In the genomic region with DNA sequence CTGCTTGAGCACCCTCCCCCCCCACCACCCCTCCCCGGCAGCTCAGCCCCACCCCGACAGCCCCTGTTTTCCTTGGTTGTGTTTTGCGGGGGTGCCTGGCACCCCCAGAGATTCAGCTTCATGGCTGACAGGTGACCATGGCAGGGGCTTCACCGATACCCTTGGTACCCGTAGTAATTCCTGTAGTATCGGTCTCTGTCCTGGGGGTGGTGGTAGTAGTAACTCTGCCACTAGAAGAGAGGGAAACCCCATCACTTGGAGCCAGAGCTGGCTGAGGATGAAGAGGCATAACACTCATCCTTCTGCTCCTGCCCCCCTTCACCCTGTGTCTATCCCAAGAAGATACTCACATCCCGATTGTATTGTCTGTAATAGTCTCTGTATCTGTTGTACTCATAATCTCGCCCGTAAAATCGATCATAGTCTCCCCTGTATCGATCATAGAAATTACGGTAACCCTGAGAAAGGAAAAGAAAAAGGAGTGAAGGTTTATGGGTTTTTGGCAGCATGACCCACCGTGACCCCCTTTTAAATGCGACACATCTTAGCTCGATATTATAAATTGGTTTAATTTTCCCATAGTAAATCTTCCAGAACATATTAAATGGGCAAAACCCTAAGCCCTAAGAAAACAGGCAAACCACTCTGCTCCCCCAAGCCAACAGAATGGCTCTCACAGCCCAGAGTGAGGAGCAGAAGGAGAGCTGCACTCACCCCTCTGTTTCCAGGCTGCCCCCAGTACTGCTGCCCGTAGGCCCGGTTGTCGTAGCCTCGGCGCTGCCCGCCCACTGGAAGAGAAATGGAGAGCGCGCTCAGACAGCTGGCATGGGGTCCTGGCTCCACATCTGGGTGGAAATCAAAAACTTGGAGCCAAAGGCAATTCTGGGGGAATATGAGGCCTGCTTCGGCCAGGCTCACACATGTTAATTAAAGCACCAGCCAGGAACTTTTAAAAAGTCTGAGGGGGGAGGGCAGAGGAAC, we compare ENCODE assay signal across 1 cellular context.
A peak's percentile ranks its signal among the peaks of the same experiment; 100 is the strongest.
TF ChIP-seq lines count a peak whose summit lies in the region.

No MANE protein-coding gene starts in this region.

TF ChIP-seq in GM12878, 131 proteins besides CTCF, POLR2A, EP300 and RAD21:
- no peak for TF ChIP-seq SUZ12 (IDR thresholded peaks at IDR 0.05; ENCODE audit: unreplicated experiment)
- no peak for TF ChIP-seq HDAC2 (IDR thresholded peaks at IDR 0.05)
- TF ChIP-seq FOS (IDR thresholded peaks at IDR 0.05; ENCODE audit: borderline replicate concordance, extremely low read depth, insufficient read length): no peak
- TF ChIP-seq RAD51 (IDR thresholded peaks at IDR 0.05): no peak
- TF ChIP-seq ZBTB33 (IDR thresholded peaks at IDR 0.05): no peak
- TF ChIP-seq MLLT1 (IDR thresholded peaks at IDR 0.05): 0 out of 2 replicates have a peak, but pooled peaks have one; percentile 57
- TF ChIP-seq IKZF2 (IDR thresholded peaks at IDR 0.05): no peak
TF ChIP-seq in GM12878: peak in this region for 1.
